20 cellular contexts compared by ENCODE assay signal in the genomic region with DNA sequence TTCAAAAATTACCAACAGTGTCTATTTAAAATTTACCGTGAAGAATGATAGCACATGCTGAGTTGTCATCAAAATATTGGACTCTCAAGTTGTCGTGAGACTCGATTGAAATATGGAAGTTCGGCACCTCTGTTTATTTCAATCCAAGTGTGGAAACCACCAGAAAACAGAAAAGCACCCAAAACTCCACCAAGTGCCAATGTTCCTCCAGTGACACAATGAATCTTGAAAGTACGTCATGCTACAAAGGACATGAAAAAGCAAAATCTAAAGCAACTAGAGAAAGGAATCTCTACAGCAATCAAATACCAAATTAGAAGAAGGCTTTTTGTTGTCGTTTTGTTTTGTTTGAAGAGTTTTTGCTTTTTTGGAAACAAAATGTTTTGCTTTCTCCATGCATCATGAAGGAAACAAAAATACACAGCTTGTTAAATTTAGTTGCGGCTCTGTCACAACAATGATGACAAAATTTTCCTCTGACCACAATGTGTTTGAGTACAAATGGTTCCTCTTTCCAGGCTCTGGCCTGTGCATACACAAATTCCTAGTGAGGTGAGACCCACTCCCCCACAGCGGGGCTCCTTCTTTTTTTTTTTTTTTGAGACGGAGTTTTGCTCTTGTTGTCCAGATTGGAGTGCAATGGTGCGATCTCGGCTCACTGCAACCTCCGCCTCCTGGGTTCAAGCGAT. TPM values are rescaled to one million over a fixed set of nuclear protein-coding genes. Genes with fewer than 3 reads are reported as not detected.
DNase-seq lines count a peak whose midpoint lies in the region; ATAC-seq and TF ChIP-seq lines count a peak whose summit lies in the region.
"Had no signal": no experiment of that assay in that cellular context is flagged by ENCODE, and none has a peak within 500 bp of the region (broad histone marks: within the 10 kb centered on the region; RNA-seq: fewer than 3 reads in every experiment).

No MANE protein-coding gene starts in this region.

- no peak overlapping the region for H2AFZ ChIP-seq in neuronal stem cell (ENCODE audit: low read length)
- H2AFZ ChIP-seq: hepatocyte, neural progenitor cell had no signal

- H3K4me3 Mint-ChIP-seq in activated CD4-positive, alpha-beta T cell treated with anti-CD3 and anti-CD28 coated beads for 36 hours = no peak overlapping the region
- H3K4me3 Mint-ChIP-seq: CD4-positive, alpha-beta memory T cell; neural progenitor cell had no signal

- no peaks in the 10 kb centered on the region for H3K4me1 Mint-ChIP-seq in activated CD4-positive, alpha-beta T cell treated with anti-CD3 and anti-CD28 coated beads for 36 hours
- H3K4me1 Mint-ChIP-seq: CD4-positive, alpha-beta memory T cell; neural progenitor cell had no signal

- POLR2A ChIA-PET in activated CD4-positive, alpha-beta T cell treated with anti-CD3 and anti-CD28 coated beads for 36 hours (lab: Charles Lee) = interaction anchor here (0.6 kb wide), 1 partner anchor 13 kb away, joined by 3 read pairs; no protein-coding TSS in a partner anchor

- H3K27ac Mint-ChIP-seq in activated CD4-positive, alpha-beta T cell treated with anti-CD3 and anti-CD28 coated beads for 36 hours = no peak overlapping the region
- H3K27ac Mint-ChIP-seq: CD4-positive, alpha-beta memory T cell; neural progenitor cell had no signal

- H3K18ac ChIP-seq in neuronal stem cell (ENCODE audit: low read length) = no peak overlapping the region

- no peak overlapping the region for H3K23ac ChIP-seq in neuronal stem cell (ENCODE audit: low read depth, low read length, poor library complexity)

- H3K79me1 ChIP-seq in neuronal stem cell (ENCODE audit: low read depth, low read length) = no peaks in the 10 kb centered on the region

- no peaks in the 10 kb centered on the region for H3K36me3 Mint-ChIP-seq in activated CD4-positive, alpha-beta T cell treated with anti-CD3 and anti-CD28 coated beads for 36 hours (ENCODE audit: low read depth)
- H3K36me3 Mint-ChIP-seq: CD4-positive, alpha-beta memory T cell; neural progenitor cell had no signal

- no peaks in the 10 kb centered on the region for H3K36me3 ChIP-seq in neuronal stem cell (replicated peaks in 1 of 2; ENCODE audit: control insufficient read depth in 2 of 2, insufficient read depth in 2 of 2, low read length in 2 of 2)
- H3K36me3 ChIP-seq: brain microvascular endothelial cell, neural progenitor cell, suprapubic skin had no signal

- H3K27me3 ChIP-seq in HL-60 (ENCODE audit: insufficient read depth, poor library complexity, severe bottlenecking) (no peaks in the 10 kb centered on the region), neuronal stem cell (ENCODE audit: control insufficient read depth in 3 of 3, insufficient read depth in 3 of 3, low read depth in 1 of 3, low read length in 3 of 3) (no peaks in the 10 kb centered on the region)
- H3K27me3 ChIP-seq: brain microvascular endothelial cell, hepatocyte, neural progenitor cell, suprapubic skin had no signal

- no peak overlapping the region for H4K91ac ChIP-seq in neuronal stem cell (ENCODE audit: low read depth, low read length, poor library complexity)

- H2AK5ac ChIP-seq in neuronal stem cell (ENCODE audit: low read depth, low read length) = no peak overlapping the region

- H3K27me3 Mint-ChIP-seq in activated CD4-positive, alpha-beta T cell treated with anti-CD3 and anti-CD28 coated beads for 36 hours = no peaks in the 10 kb centered on the region

- no peak for TF ChIP-seq POLR2A in lower leg skin (IDR thresholded peaks at IDR 0.05)

- H2BK5ac ChIP-seq in neuronal stem cell (ENCODE audit: low read length) = no peak overlapping the region

- no peak overlapping the region for H2BK120ac ChIP-seq in neuronal stem cell (ENCODE audit: low read depth, low read length)

- no peaks in the 10 kb centered on the region for H3K4me1 ChIP-seq in neuronal stem cell (ENCODE audit: control insufficient read depth in 2 of 2, insufficient read depth in 1 of 2, low read depth in 1 of 2, low read length in 2 of 2)
- H3K4me1 ChIP-seq: neural progenitor cell, suprapubic skin had no signal

- no peak overlapping the region for H2BK15ac ChIP-seq in neuronal stem cell (ENCODE audit: low read length)

- H3K9me3 ChIP-seq in neuronal stem cell (replicated peaks in 1 of 2; ENCODE audit: control insufficient read depth in 2 of 2, insufficient read depth in 1 of 2, low read depth in 1 of 2, low read length in 2 of 2) = no peaks in the 10 kb centered on the region
- H3K9me3 ChIP-seq: suprapubic skin had no signal

- no peak for ATAC-seq in activated CD4-positive, alpha-beta T cell treated with anti-CD3 and anti-CD28 coated beads for 36 hours
- ATAC-seq in GM19328 (IDR thresholded peaks at IDR 0.05; ENCODE audit: unreplicated experiment) = no peak
- ATAC-seq: PC-3 had no signal

- no peak overlapping the region for H3K4ac ChIP-seq in neuronal stem cell (ENCODE audit: low read length)

- H3K9ac ChIP-seq in neuronal stem cell (ENCODE audit: low read depth, low read length, poor library complexity) = no peak overlapping the region
- H3K9ac ChIP-seq: neural progenitor cell had no signal

- H3K14ac ChIP-seq in neuronal stem cell (ENCODE audit: low read length) = no peak overlapping the region

- peak overlapping the region; percentile 75 for H3K27ac ChIP-seq in HL-60 (replicated peaks)
- H3K27ac ChIP-seq in neuronal stem cell (replicated peaks; ENCODE audit: low read length) = no peak overlapping the region
- H3K27ac ChIP-seq: brain microvascular endothelial cell, hepatocyte, neural progenitor cell, suprapubic skin had no signal

- DNase-seq in AML-193 (lab: John Stamatoyannopoulos, UW) (peak; percentile 46 to 58), HL-60 (ENCODE audit: low read depth in 1 of 2, low spot score in 1 of 2) (peak; percentile 72 to 87), SIG-M5 treated with dmso at 0.1 percent for 504 hours (lab: John Stamatoyannopoulos, UW; ENCODE audit: unreplicated experiment) (peak; percentile 84), medulla oblongata (ENCODE audit: extremely low spot score) (peak; percentile 34), neuronal stem cell (ENCODE audit: low spot score) (no peak), lower leg skin (ENCODE audit: low spot score in 2 of 2) (no peak)
- DNase-seq in activated CD4-positive, alpha-beta T cell treated with anti-CD3 and anti-CD28 coated beads for 36 hours = no peak
- DNase-seq: brain microvascular endothelial cell; CD4-positive, alpha-beta memory T cell; DMS53; islet precursor cell; NCI-H1092; NCI-H2081 treated with DMSO at 0.1 percent for 48 hours; NCI-H524; PC-3 had no signal

- H3K4me3 ChIP-seq in HL-60 (replicated peaks; ENCODE audit: insufficient read depth, low read length) (no peak overlapping the region), neuronal stem cell (ENCODE audit: low read length in 2 of 2) (no peak overlapping the region), lower leg skin (ENCODE audit: low read depth, poor library complexity, severe bottlenecking) (no peak overlapping the region)
- H3K4me3 ChIP-seq: coronary artery, hepatocyte, neural progenitor cell, suprapubic skin had no signal

- H3K4me2 ChIP-seq in neuronal stem cell (ENCODE audit: insufficient read depth, low read length, poor library complexity, severe bottlenecking) = no peak overlapping the region
- H3K4me2 ChIP-seq: hepatocyte, neural progenitor cell had no signal

- no peak overlapping the region for H2BK12ac ChIP-seq in neuronal stem cell (ENCODE audit: low read length)

- no CpG with 5 or more reads among the region's 13 CpGs for WGBS in neuronal stem cell (ENCODE audit: extremely low coverage in 2 of 2, insufficient read length in 2 of 2, insufficient replicate concordance in 1 of 2), 2 donors
- WGBS in lower leg skin, 2 donors = 84 to 89% methylated on average over 13 of the region's 13 CpGs

- CTCF ChIA-PET in activated CD4-positive, alpha-beta T cell treated with anti-CD3 and anti-CD28 coated beads for 36 hours (lab: Charles Lee) = no interaction called here

- H4K8ac ChIP-seq in neuronal stem cell (ENCODE audit: low read depth, low read length) = no peak overlapping the region

- intact Hi-C loops in activated CD4-positive, alpha-beta T cell treated with anti-CD3 and anti-CD28 coated beads for 36 hours (cut with DNase I, micrococcal nuclease) = no loop called here
- intact Hi-C loops in lower leg skin (cut with DNase I; ENCODE audit: low total_unique reads) = no loop called here

- H3K9me3 Mint-ChIP-seq in activated CD4-positive, alpha-beta T cell treated with anti-CD3 and anti-CD28 coated beads for 36 hours (ENCODE audit: low read depth) = no peaks in the 10 kb centered on the region

- TF ChIP-seq CTCF in HL-60 (IDR thresholded peaks at IDR 0.05; ENCODE audit: insufficient read depth, low read length) (no peak), lower leg skin (IDR thresholded peaks at IDR 0.05) (no peak)

RNA-seq across cellular contexts. Expression of a gene that starts 9.6 kb away (rescaled TPM):
- under 1 TPM; 0.81 to 0.98 TPM for total RNA-seq in activated CD4-positive, alpha-beta T cell treated with anti-CD3 and anti-CD28 coated beads for 36 hours
- 2.0 TPM for polyA plus RNA-seq in neuronal stem cell (2013, experiment 1 of 2)
- 2.2 TPM for polyA plus RNA-seq in neuronal stem cell (2013, experiment 2 of 2)
- 10 to 100 TPM; 14.4 to 33.0 (median 19.5) TPM for total RNA-seq in lower leg skin

Comparison
In these comparisons a context has a peak if more than half of its experiments do, and no peak if none do; other contexts are left out.
1. DNase-seq: peak in AML-193 (2 of 2), HL-60 (2 of 2), SIG-M5 treated with dmso at 0.1 percent for 504 hours (single experiment) and medulla oblongata (single experiment); none in activated CD4-positive, alpha-beta T cell treated with anti-CD3 and anti-CD28 coated beads for 36 hours (single experiment), neuronal stem cell (single experiment) and lower leg skin (0 of 2).
2. RNA of a gene that starts 9.6 kb away (total RNA-seq): 14.4 to 33.0 TPM in lower leg skin; 0.81 to 0.98 TPM in activated CD4-positive, alpha-beta T cell treated with anti-CD3 and anti-CD28 coated beads for 36 hours; every median in the first group is over 4 times any median in the second.